20 cellular contexts compared by ENCODE assay signal in genomic region chr18:67770520-67770919, GRCh38.
A peak's percentile ranks its signal among the peaks of the same experiment; 100 is the strongest.
DNase-seq lines count a peak whose midpoint lies in the region; ATAC-seq and TF ChIP-seq lines count a peak whose summit lies in the region.
"Had no signal": no experiment of that assay in that cellular context is flagged by ENCODE, and none has a peak within 500 bp of the region (broad histone marks: within the 10 kb centered on the region; RNA-seq: fewer than 3 reads in every experiment).

No MANE protein-coding gene starts in this region.

- no peaks in the 10 kb centered on the region for H3K27me3 ChIP-seq in A673 (replicated peaks; ENCODE audit: insufficient read depth, low read depth, low read length, poor library complexity)
- H3K27me3 ChIP-seq in GM23338 (ENCODE audit: insufficient read depth) = no peaks in the 10 kb centered on the region
- no peaks in the 10 kb centered on the region for H3K27me3 ChIP-seq in RWPE2 (ENCODE audit: insufficient read depth, poor library complexity, severe bottlenecking)
- no peaks in the 10 kb centered on the region for H3K27me3 ChIP-seq in fibroblast of lung (ENCODE audit: control insufficient read depth, insufficient read depth, low read length)

- POLR2A ChIA-PET in A673 (lab: Charles Lee; ENCODE audit: low non-redundant PET) = no interaction called here

- intact Hi-C loops in A673 (cut with micrococcal nuclease; ENCODE audit: unreplicated experiment) = no loop called here

- H3K27ac ChIP-seq in A673 (ENCODE audit: low read depth, low read length, poor library complexity, severe bottlenecking) (peak overlapping the region; percentile 12), GM23338 (ENCODE audit: low read depth) (no peak overlapping the region), RWPE2 (ENCODE audit: poor library complexity, severe bottlenecking) (peak overlapping the region; percentile 71), fibroblast of lung (ENCODE audit: insufficient read depth, low read length) (no peak overlapping the region)

- no peaks in the 10 kb centered on the region for H3K27me3 Mint-ChIP-seq in GM23338 (ENCODE audit: insufficient read depth, low read depth, poor library complexity)

- no peaks in the 10 kb centered on the region for H3K79me2 ChIP-seq in GM23338 (replicated peaks; ENCODE audit: insufficient read depth)
- H3K79me2 ChIP-seq in fibroblast of lung (ENCODE audit: control insufficient read depth, insufficient read depth, low read length) = no peaks in the 10 kb centered on the region

- BruUV-seq in A673 (replicated peaks; lab: Mats Ljungman, UMichigan) = no TSS peak

- no peaks in the 10 kb centered on the region for H3K36me3 Mint-ChIP-seq in GM23338 (ENCODE audit: low read depth)
- H3K36me3 Mint-ChIP-seq: CD8-positive, alpha-beta T cell had no signal

- H3K4me1 ChIP-seq in A673 (ENCODE audit: insufficient read depth, low read length, poor library complexity, severe bottlenecking) (peaks cover 24% of the 10 kb centered on the region), GM23338 (ENCODE audit: insufficient read depth) (no peaks in the 10 kb centered on the region), RWPE2 (ENCODE audit: insufficient read depth, poor library complexity, severe bottlenecking) (peaks cover 20% of the 10 kb centered on the region), fibroblast of lung (ENCODE audit: control insufficient read depth, extremely low read depth, insufficient read depth, low read length) (peaks cover 6% of the 10 kb centered on the region)
- H3K4me1 ChIP-seq: A549 had no signal

- H2AFZ ChIP-seq in GM23338 = peak overlapping the region; percentile 76; the same call in 1 of the 2 replicates
- peak overlapping the region; percentile 54 for H2AFZ ChIP-seq in fibroblast of lung (ENCODE audit: low read length)

- H3K4me1 Mint-ChIP-seq in GM23338 = no peaks in the 10 kb centered on the region; the same call in 1 of the 3 replicates

- no peak overlapping the region for H3K4me3 Mint-ChIP-seq in GM23338
- H3K4me3 Mint-ChIP-seq: CD8-positive, alpha-beta T cell had no signal

- no peak overlapping the region for H3K4me3 ChIP-seq in A673 (ENCODE audit: low read depth, low read length, poor library complexity, severe bottlenecking)
- H3K4me3 ChIP-seq in GM23338 = no peak overlapping the region
- H3K4me3 ChIP-seq in RWPE2 (ENCODE audit: severe bottlenecking) = no peak overlapping the region
- H3K4me3 ChIP-seq in fibroblast of lung (replicated peaks in 1 of 4; ENCODE audit: control extremely low read depth in 1 of 4, insufficient read depth in 1 of 4, low read depth in 3 of 4, low read length in 4 of 4) = no peak overlapping the region
- H3K4me3 ChIP-seq: A549, K562 had no signal

- CTCF ChIA-PET in A673 (lab: Charles Lee) = no interaction called here

- H3K4me2 ChIP-seq in GM23338 (no peak overlapping the region), fibroblast of lung (ENCODE audit: extremely low read depth, insufficient read depth, low read length) (no peak overlapping the region)
- H3K4me2 ChIP-seq: A549 had no signal

- TF ChIP-seq CTCF in A673 (conservative IDR thresholded peaks at IDR 0.05; ENCODE audit: low read depth, low read length) (no peak), GM23338 (conservative IDR thresholded peaks at IDR 0.05; ENCODE audit: low read depth in 2 of 2) (no peak), RWPE2 (IDR thresholded peaks at IDR 0.05; ENCODE audit: poor library complexity, severe bottlenecking) (no peak), fibroblast of lung (conservative IDR thresholded peaks at IDR 0.05 in 1 of 2, IDR thresholded peaks at IDR 0.05 in 1 of 2; ENCODE audit: low read depth in 1 of 2, low read length in 2 of 2) (no peak)

- H3K36me3 ChIP-seq in A673 (ENCODE audit: insufficient read depth, low read length, poor library complexity, severe bottlenecking) (no peaks in the 10 kb centered on the region), GM23338 (ENCODE audit: insufficient read depth) (no peaks in the 10 kb centered on the region), RWPE2 (ENCODE audit: low read depth) (no peaks in the 10 kb centered on the region), fibroblast of lung (ENCODE audit: control insufficient read depth, insufficient read depth, low read length) (no peaks in the 10 kb centered on the region)

- H3K9me3 Mint-ChIP-seq in GM23338 = no peaks in the 10 kb centered on the region
- H3K9me3 Mint-ChIP-seq: CD8-positive, alpha-beta T cell had no signal

- ATAC-seq in GM23338 (no peak), RWPE2 (ENCODE audit: low read depth) (no peak), GM21717 (IDR thresholded peaks at IDR 0.05; ENCODE audit: unreplicated experiment) (no peak)
- ATAC-seq: CD8-positive, alpha-beta T cell; K562 had no signal

- no peak overlapping the region for H3K9ac ChIP-seq in fibroblast of lung (ENCODE audit: insufficient read depth, low read length)

- no peaks in the 10 kb centered on the region for H3K9me3 ChIP-seq in A673 (ENCODE audit: low read depth, low read length, poor library complexity, severe bottlenecking)
- H3K9me3 ChIP-seq in RWPE2 (ENCODE audit: severe bottlenecking) = no peaks in the 10 kb centered on the region
- H3K9me3 ChIP-seq in fibroblast of lung (ENCODE audit: control insufficient read depth, insufficient read depth, low read depth, low read length) = no peaks in the 10 kb centered on the region
- H3K9me3 ChIP-seq: A549 had no signal

- no peak overlapping the region for H3K27ac Mint-ChIP-seq in GM23338
- H3K27ac Mint-ChIP-seq: CD8-positive, alpha-beta T cell had no signal

- DNase-seq in A673 (ENCODE audit: low spot score) = peak; percentile 77
- no peak for DNase-seq in GM23338 (ENCODE audit: low spot score)
- no peak for DNase-seq in RWPE2 (ENCODE audit: low spot score)
- no peak for DNase-seq in fibroblast of lung (ENCODE audit: low read depth in 2 of 2)
- no peak for DNase-seq in stimulated activated naive CD4-positive, alpha-beta T cell (lab: John Stamatoyannopoulos, UW)
- no peak for DNase-seq in iPS-NIHi11 (ENCODE audit: low spot score)
- DNase-seq: C1 segment of cervical spinal cord; CD8-positive, alpha-beta T cell; DMS153; NCI-H1092; NCI-H1436; NCI-H187 treated with DMSO at 0.1 percent for 48 hours; NCI-H2107; NCI-H345; NCI-H524; NCI-H82; Right ventricle myocardium superior had no signal

- H3K9me2 ChIP-seq in GM23338 (ENCODE audit: insufficient read depth) = 0 out of 2 replicates have a peak, but pooled peaks cover 2% of the 10 kb centered on the region

- H4K20me1 ChIP-seq in GM23338 (replicated peaks; ENCODE audit: insufficient read depth) (no peaks in the 10 kb centered on the region), fibroblast of lung (ENCODE audit: control insufficient read depth, extremely low read depth, insufficient read depth, low read length) (no peaks in the 10 kb centered on the region)

- no peaks in the 10 kb centered on the region for H3F3A ChIP-seq in GM23338 (replicated peaks; ENCODE audit: low read depth)

TF ChIP-seq in GM23338, 12 proteins besides CTCF, POLR2A, EP300 and RAD21:
- no peak for TF ChIP-seq NANOG (IDR thresholded peaks at IDR 0.05; ENCODE audit: borderline replicate concordance)

Comparison
In these comparisons a context has a peak if more than half of its experiments do, and no peak if none do; other contexts are left out.
1. H3K27ac ChIP-seq: peak in A673 (single experiment) and RWPE2 (single experiment); none in GM23338 (single experiment) and fibroblast of lung (single experiment).